In genomic region chr7:22109761-22110160, GRCh38 we compare ENCODE assay signal across 8 cellular contexts.
DNase-seq lines count a peak whose midpoint lies in the region; ATAC-seq and TF ChIP-seq lines count a peak whose summit lies in the region.

No MANE protein-coding gene starts in this region.

- no peak overlapping the region for H3K27ac ChIP-seq in thyroid gland

- no peaks in the 10 kb centered on the region for H3K27me3 Mint-ChIP-seq in activated CD4-positive, alpha-beta memory T cell treated with anti-CD3 and anti-CD28 coated beads, Interleukin-2, amount 10 ng/mL, durations not matched to agents 7 days and 5 days
- peaks cover 10% of the 10 kb centered on the region for H3K27me3 Mint-ChIP-seq in activated T-helper 2 cell treated with anti-CD3 and anti-CD28 coated beads, Interferon-gamma antibody, Interleukin-2, Interleukin-4, amounts not matched to agents 10 μg/mL and 5 μg/mL and 100 μg/mL, durations not matched to agents 14 hours and 24 hours and 36 hours (ENCODE audit: low read depth)

- TF ChIP-seq CTCF in AG10803 (conservative IDR thresholded peaks at IDR 0.05; ENCODE audit: low read length), result peak; percentile 53
- TF ChIP-seq CTCF in GM20000 (IDR thresholded peaks at IDR 0.05; ENCODE audit: extremely low read depth, missing control alignments), result peak; percentile 49
- no peak for TF ChIP-seq CTCF in thyroid gland (IDR thresholded peaks at IDR 0.05)

- no peak overlapping the region for H3K27ac Mint-ChIP-seq in activated CD4-positive, alpha-beta memory T cell treated with anti-CD3 and anti-CD28 coated beads, Interleukin-2, amount 10 ng/mL, durations not matched to agents 7 days and 5 days
- H3K27ac Mint-ChIP-seq in activated T-helper 2 cell treated with anti-CD3 and anti-CD28 coated beads, Interferon-gamma antibody, Interleukin-2, Interleukin-4, amounts not matched to agents 10 μg/mL and 5 μg/mL and 100 μg/mL, durations not matched to agents 14 hours and 24 hours and 36 hours, result no peak overlapping the region

- no peaks in the 10 kb centered on the region for H3K27me3 ChIP-seq in thyroid gland

- peaks cover 3% of the 10 kb centered on the region for H3K4me1 Mint-ChIP-seq in activated CD4-positive, alpha-beta memory T cell treated with anti-CD3 and anti-CD28 coated beads, Interleukin-2, amount 10 ng/mL, durations not matched to agents 7 days and 5 days
- peaks cover 4% of the 10 kb centered on the region for H3K4me1 Mint-ChIP-seq in activated T-helper 2 cell treated with anti-CD3 and anti-CD28 coated beads, Interferon-gamma antibody, Interleukin-2, Interleukin-4, amounts not matched to agents 10 μg/mL and 5 μg/mL and 100 μg/mL, durations not matched to agents 14 hours and 24 hours and 36 hours (ENCODE audit: low read depth)

- WGBS in thyroid gland, 2 donors, result 43 to 48% methylated on average over 6 to 7 of the region's 7 CpGs

- H3K4me1 ChIP-seq in thyroid gland, result no peaks in the 10 kb centered on the region

- no peaks in the 10 kb centered on the region for H3K36me3 ChIP-seq in thyroid gland

- CTCF ChIA-PET in activated CD4-positive, alpha-beta memory T cell treated with anti-CD3 and anti-CD28 coated beads, Interleukin-2, amount 10 ng/mL, durations not matched to agents 7 days and 5 days (lab: Charles Lee), result interaction anchor here (0.7 to 3.3 kb wide), 43 partner anchors 9 to 392 kb away, joined by 3 to 27 read pairs (median 4); partner anchors contain the start of gene STEAP1B

- no peaks in the 10 kb centered on the region for H3K9me3 Mint-ChIP-seq in activated CD4-positive, alpha-beta memory T cell treated with anti-CD3 and anti-CD28 coated beads, Interleukin-2, amount 10 ng/mL, durations not matched to agents 7 days and 5 days
- no peaks in the 10 kb centered on the region for H3K9me3 Mint-ChIP-seq in activated T-helper 2 cell treated with anti-CD3 and anti-CD28 coated beads, Interferon-gamma antibody, Interleukin-2, Interleukin-4, amounts not matched to agents 10 μg/mL and 5 μg/mL and 100 μg/mL, durations not matched to agents 14 hours and 24 hours and 36 hours

- no peak overlapping the region for H3K4me3 Mint-ChIP-seq in activated CD4-positive, alpha-beta memory T cell treated with anti-CD3 and anti-CD28 coated beads, Interleukin-2, amount 10 ng/mL, durations not matched to agents 7 days and 5 days
- no peak overlapping the region for H3K4me3 Mint-ChIP-seq in activated T-helper 2 cell treated with anti-CD3 and anti-CD28 coated beads, Interferon-gamma antibody, Interleukin-2, Interleukin-4, amounts not matched to agents 10 μg/mL and 5 μg/mL and 100 μg/mL, durations not matched to agents 14 hours and 24 hours and 36 hours (ENCODE audit: low read depth)

- intact Hi-C loops in thyroid gland (cut with DNase I), result loop anchor here (2.0 kb wide), 1 partner anchor 379 kb away; no protein-coding TSS in a partner anchor
- intact Hi-C loops in activated T-helper 2 cell treated with anti-CD3 and anti-CD28 coated beads, Interferon-gamma antibody, Interleukin-2, Interleukin-4, amounts not matched to agents 10 μg/mL and 5 μg/mL and 100 μg/mL, durations not matched to agents 14 hours and 24 hours and 36 hours (cut with micrococcal nuclease), result loop anchor here (1.0 to 5.0 kb wide), 4 partner anchors 183 to 391 kb away; partner anchors contain the start of gene STEAP1B

- ATAC-seq in HG03139 (IDR thresholded peaks at IDR 0.05; ENCODE audit: unreplicated experiment) (no peak), HG03521 (IDR thresholded peaks at IDR 0.05; ENCODE audit: unreplicated experiment) (no peak)

- POLR2A ChIA-PET in activated CD4-positive, alpha-beta memory T cell treated with anti-CD3 and anti-CD28 coated beads, Interleukin-2, amount 10 ng/mL, durations not matched to agents 7 days and 5 days (lab: Charles Lee), result no interaction called here

- no peaks in the 10 kb centered on the region for H3K36me3 Mint-ChIP-seq in activated CD4-positive, alpha-beta memory T cell treated with anti-CD3 and anti-CD28 coated beads, Interleukin-2, amount 10 ng/mL, durations not matched to agents 7 days and 5 days (ENCODE audit: low read depth)
- H3K36me3 Mint-ChIP-seq in activated T-helper 2 cell treated with anti-CD3 and anti-CD28 coated beads, Interferon-gamma antibody, Interleukin-2, Interleukin-4, amounts not matched to agents 10 μg/mL and 5 μg/mL and 100 μg/mL, durations not matched to agents 14 hours and 24 hours and 36 hours (ENCODE audit: low read depth), result no peaks in the 10 kb centered on the region

- H3K4me3 ChIP-seq in AG10803 (ENCODE audit: low read length), result no peak overlapping the region
- H3K4me3 ChIP-seq in thyroid gland (replicated peaks in 1 of 3), result no peak overlapping the region

- H3K9me3 ChIP-seq in thyroid gland, result no peaks in the 10 kb centered on the region

- DNase-seq in AG10803 (ENCODE audit: low read depth), result peak; percentile 40
- DNase-seq in GM20000 (ENCODE audit: low spot score), result no peak
- DNase-seq in activated CD4-positive, alpha-beta memory T cell treated with anti-CD3 and anti-CD28 coated beads, Interleukin-2, amount 10 ng/mL, durations not matched to agents 7 days and 5 days, result peak; percentile 39
- peak; percentile 63 for DNase-seq in iPS-NIHi11 (ENCODE audit: low spot score)
- DNase-seq in thyroid gland, result peak; percentile 26 to 44
- no peak for DNase-seq in activated T-helper 2 cell treated with anti-CD3 and anti-CD28 coated beads, Interferon-gamma antibody, Interleukin-2, Interleukin-4, amounts not matched to agents 10 μg/mL and 5 μg/mL and 100 μg/mL, durations not matched to agents 14 hours and 24 hours and 36 hours (ENCODE audit: low spot score)

- TF ChIP-seq POLR2A in thyroid gland (IDR thresholded peaks at IDR 0.05), result no peak

Comparison
In these comparisons a context has a peak if more than half of its experiments do, and no peak if none do; other contexts are left out.
1. DNase-seq: peak in AG10803 (single experiment), activated CD4-positive, alpha-beta memory T cell treated with anti-CD3 and anti-CD28 coated beads, Interleukin-2, amount 10 ng/mL, durations not matched to agents 7 days and 5 days (single experiment), iPS-NIHi11 (single experiment) and thyroid gland (2 of 2); none in GM20000 (single experiment) and activated T-helper 2 cell treated with anti-CD3 and anti-CD28 coated beads, Interferon-gamma antibody, Interleukin-2, Interleukin-4, amounts not matched to agents 10 μg/mL and 5 μg/mL and 100 μg/mL, durations not matched to agents 14 hours and 24 hours and 36 hours (single experiment).
2. CTCF ChIP-seq: peak in AG10803 (single experiment) and GM20000 (single experiment); none in thyroid gland (0 of 6).